ENCODE assay signal across 18 cellular contexts in genomic region chr15:72248514-72248913, GRCh38. TPM values are rescaled to one million over a fixed set of nuclear protein-coding genes. Genes with fewer than 3 reads are reported as not detected.
A peak's percentile ranks its signal among the peaks of the same experiment; 100 is the strongest.
DNase-seq lines count a peak whose midpoint lies in the region; ATAC-seq and TF ChIP-seq lines count a peak whose summit lies in the region.
"Had no signal": no experiment of that assay in that cellular context is flagged by ENCODE, and none has a peak within 500 bp of the region (broad histone marks: within the 10 kb centered on the region; RNA-seq: fewer than 3 reads in every experiment).

No MANE protein-coding gene starts in this region.

- CTCF ChIA-PET in SK-N-SH (lab: Yijun Ruan, JAX) = no interaction called here

- no peaks in the 10 kb centered on the region for H3K9me3 ChIP-seq in SK-N-SH
- H3K9me3 ChIP-seq: Caco-2 had no signal

- H3K27ac ChIP-seq in SK-N-SH (ENCODE audit: low read depth in 2 of 2, low read length in 1 of 2) = peak overlapping the region in 1 of 2 experiments; percentile 60; a peak in 2 of 4 replicates

- TF ChIP-seq CTCF in natural killer cell (IDR thresholded peaks at IDR 0.05) (no peak), SK-N-SH (IDR thresholded peaks at IDR 0.05) (no peak)

- no peaks in the 10 kb centered on the region for H3K79me2 ChIP-seq in SK-N-SH (ENCODE audit: insufficient read depth)

- peaks cover 23% of the 10 kb centered on the region for H3F3A ChIP-seq in SK-N-SH (replicated peaks; ENCODE audit: insufficient read depth)

- intact Hi-C loops in natural killer cell (cut with micrococcal nuclease) = no loop called here

- no peak for TF ChIP-seq RAD21 in SK-N-SH (IDR thresholded peaks at IDR 0.05; ENCODE audit: low read length)

- peaks cover 0 to 7% of the 10 kb centered on the region in 2 experiments; a peak in 1 of 4 replicates for H3K4me1 ChIP-seq in SK-N-SH (ENCODE audit: control insufficient read depth in 1 of 2, insufficient read depth in 2 of 2, low read depth in 1 of 2, low read length in 1 of 2)
- H3K4me1 ChIP-seq: Caco-2 had no signal

- no peaks in the 10 kb centered on the region for H3K9me3 Mint-ChIP-seq in natural killer cell treated with Interleukin-12 subunit alpha and Interleukin-12 subunit beta and Interleukin-15 and Interleukin-18, amount 100 ng/mL, for 72 hours
- H3K9me3 Mint-ChIP-seq in natural killer cell = no peaks in the 10 kb centered on the region
- no peaks in the 10 kb centered on the region for H3K9me3 Mint-ChIP-seq in central memory CD8-positive, alpha-beta T cell
- H3K9me3 Mint-ChIP-seq: CD8-positive, alpha-beta T cell had no signal

- peaks cover 0 to 11% of the 10 kb centered on the region in 2 donors for H3K4me1 Mint-ChIP-seq in natural killer cell treated with Interleukin-12 subunit alpha and Interleukin-12 subunit beta and Interleukin-15 and Interleukin-18, amount 100 ng/mL, for 72 hours (ENCODE audit: low read depth in 2 of 2)
- H3K4me1 Mint-ChIP-seq in natural killer cell = no peaks in the 10 kb centered on the region
- H3K4me1 Mint-ChIP-seq in central memory CD8-positive, alpha-beta T cell = peaks cover 10% of the 10 kb centered on the region

- 76% methylated on average over 1 of the region's 1 CpG for WGBS in SK-N-SH (ENCODE audit: low lambda C conversion rate)

- H3K4me2 ChIP-seq in SK-N-SH = peak overlapping the region; percentile 27

- no peaks in the 10 kb centered on the region for H4K20me1 ChIP-seq in SK-N-SH (ENCODE audit: insufficient read depth)

- no peaks in the 10 kb centered on the region for H3K27me3 ChIP-seq in SK-N-SH (ENCODE audit: insufficient read depth)

- peak overlapping the region; percentile 41 to 58 for H3K27ac Mint-ChIP-seq in natural killer cell treated with Interleukin-12 subunit alpha and Interleukin-12 subunit beta and Interleukin-15 and Interleukin-18, amount 100 ng/mL, for 72 hours
- no peak overlapping the region for H3K27ac Mint-ChIP-seq in natural killer cell
- H3K27ac Mint-ChIP-seq in central memory CD8-positive, alpha-beta T cell (ENCODE audit: low read depth) = peak overlapping the region; percentile 41
- H3K27ac Mint-ChIP-seq: CD8-positive, alpha-beta T cell had no signal

- no peak for TF ChIP-seq EP300 in SK-N-SH (IDR thresholded peaks at IDR 0.05; ENCODE audit: borderline replicate concordance in 1 of 2, low read depth in 1 of 2, low read length in 1 of 2)

- H3K36me3 ChIP-seq in SK-N-SH (replicated peaks in 1 of 2; ENCODE audit: control insufficient read depth in 1 of 2, insufficient read depth in 2 of 2, low read length in 1 of 2) = peaks cover 56 to 60% of the 10 kb centered on the region in 2 experiments

- H3K4me3 Mint-ChIP-seq in natural killer cell treated with Interleukin-12 subunit alpha and Interleukin-12 subunit beta and Interleukin-15 and Interleukin-18, amount 100 ng/mL, for 72 hours = no peak overlapping the region
- no peak overlapping the region for H3K4me3 Mint-ChIP-seq in natural killer cell
- no peak overlapping the region for H3K4me3 Mint-ChIP-seq in central memory CD8-positive, alpha-beta T cell
- H3K4me3 Mint-ChIP-seq: CD8-positive, alpha-beta T cell had no signal

- no peak for DNase-seq in natural killer cell treated with Interleukin-12 subunit alpha and Interleukin-12 subunit beta and Interleukin-15 and Interleukin-18, amount 100 ng/mL, for 72 hours (ENCODE audit: low spot score)
- DNase-seq in natural killer cell (no peak), SK-N-SH (no peak), NCI-H128 (lab: John Stamatoyannopoulos, UW; ENCODE audit: unreplicated experiment) (no peak), NCI-H2107 (lab: John Stamatoyannopoulos, UW) (no peak), Kasumi-1 (lab: John Stamatoyannopoulos, UW) (no peak)
- DNase-seq in central memory CD8-positive, alpha-beta T cell (ENCODE audit: low spot score in 2 of 2) = no peak
- DNase-seq: C1 segment of cervical spinal cord; Caco-2; CD8-positive, alpha-beta T cell; GF-D8; NCI-H1092 treated with DMSO at 0.1 percent for 48 hours; NCI-H1436 treated with DMSO at 0.1 percent for 48 hours; NCI-H1930; NCI-H446; NCI-H524 treated with DMSO at 0.1 percent for 48 hours; NCI-H774 had no signal

- no peak overlapping the region for H3K9ac ChIP-seq in SK-N-SH

- no peak overlapping the region for H2AFZ ChIP-seq in SK-N-SH (ENCODE audit: low read depth)

- no peaks in the 10 kb centered on the region for H3K9me2 ChIP-seq in SK-N-SH

- H3K4me3 ChIP-seq in SK-N-SH (ENCODE audit: low read depth in 2 of 2, low read length in 1 of 2) = no peak overlapping the region

- H3K27me3 Mint-ChIP-seq in natural killer cell treated with Interleukin-12 subunit alpha and Interleukin-12 subunit beta and Interleukin-15 and Interleukin-18, amount 100 ng/mL, for 72 hours = no peaks in the 10 kb centered on the region
- no peaks in the 10 kb centered on the region for H3K27me3 Mint-ChIP-seq in natural killer cell (ENCODE audit: low read depth in 2 of 2)
- H3K27me3 Mint-ChIP-seq in central memory CD8-positive, alpha-beta T cell = no peaks in the 10 kb centered on the region

- peaks cover 38% of the 10 kb centered on the region for H3K36me3 Mint-ChIP-seq in natural killer cell treated with Interleukin-12 subunit alpha and Interleukin-12 subunit beta and Interleukin-15 and Interleukin-18, amount 100 ng/mL, for 72 hours
- H3K36me3 Mint-ChIP-seq in natural killer cell = peaks cover 24% of the 10 kb centered on the region
- H3K36me3 Mint-ChIP-seq in central memory CD8-positive, alpha-beta T cell (ENCODE audit: insufficient read depth) = peaks cover 42% of the 10 kb centered on the region

- no peak for ATAC-seq in natural killer cell treated with Interleukin-12 subunit alpha and Interleukin-12 subunit beta and Interleukin-15 and Interleukin-18, amount 100 ng/mL, for 72 hours
- no peak for ATAC-seq in natural killer cell
- ATAC-seq in central memory CD8-positive, alpha-beta T cell (replicated peaks; ENCODE audit: extremely low read depth, poor library complexity, severe bottlenecking) = no peak
- ATAC-seq: CD8-positive, alpha-beta T cell; HCT116 had no signal

- POLR2A ChIA-PET in SK-N-SH (lab: Yijun Ruan, JAX) = no interaction called here

TF ChIP-seq in SK-N-SH, 30 proteins besides CTCF, POLR2A, EP300 and RAD21:
- 0 out of 2 replicates have a peak, but pooled peaks have one; percentile 29 for TF ChIP-seq PBX3 (IDR thresholded peaks at IDR 0.05)
- TF ChIP-seq TCF12 (IDR thresholded peaks at IDR 0.05) = peak; percentile 41
- TF ChIP-seq FOSL2 (IDR thresholded peaks at IDR 0.05; ENCODE audit: borderline replicate concordance, low read depth) = peak; percentile 31; the same call in 1 of the 2 replicates
- peak; percentile 22; the same call in 1 of the 2 replicates for TF ChIP-seq JUND (IDR thresholded peaks at IDR 0.05)
- no peak for TF ChIP-seq IRF3 (IDR thresholded peaks at IDR 0.05; ENCODE audit: low read depth, low read length)
- no peak for TF ChIP-seq FOXM1 (IDR thresholded peaks at IDR 0.05; ENCODE audit: low read depth)

RNA-seq across cellular contexts. Expression of gene PKM, which starts 17.5 kb away (rescaled TPM):
- 1,000 to 10,000 TPM; 2,229 to 3,912 TPM for total RNA-seq in natural killer cell treated with Interleukin-12 subunit alpha and Interleukin-12 subunit beta and Interleukin-15 and Interleukin-18, amount 100 ng/mL, for 72 hours
- 100 to 1,000 TPM; 121 to 180 (median 155) TPM for total RNA-seq in natural killer cell
- polyA plus RNA-seq in SK-N-SH (2012; rRNA removed) = 1,453 and 1,539 TPM in 2 replicates
- 1,382 and 1,692 TPM in 2 replicates for polyA plus RNA-seq in SK-N-SH (2012; cell fraction: cytosol; rRNA removed)
- 1,500 and 1,629 TPM in 2 replicates for polyA plus RNA-seq in SK-N-SH (2012; cell fraction: nucleus; rRNA removed)

RNA-seq across cellular contexts. Expression of gene PARP6, which starts 23.8 kb away (rescaled TPM):
- total RNA-seq in natural killer cell treated with Interleukin-12 subunit alpha and Interleukin-12 subunit beta and Interleukin-15 and Interleukin-18, amount 100 ng/mL, for 72 hours = 10 to 100 TPM; 48.5 to 80.9 TPM
- total RNA-seq in natural killer cell = 100 to 1,000 TPM; 132 to 135 (median 132) TPM
- polyA plus RNA-seq in SK-N-SH (2012; rRNA removed) = 57.7 and 76.6 TPM in 2 replicates
- polyA plus RNA-seq in SK-N-SH (2012; cell fraction: cytosol; rRNA removed) = 35.6 and 38.4 TPM in 2 replicates
- polyA plus RNA-seq in SK-N-SH (2012; cell fraction: nucleus; rRNA removed) = 290 and 367 TPM in 2 replicates

RNA-seq across cellular contexts. Expression of gene GRAMD2A, which starts 50.9 kb away (rescaled TPM):
- total RNA-seq in natural killer cell treated with Interleukin-12 subunit alpha and Interleukin-12 subunit beta and Interleukin-15 and Interleukin-18, amount 100 ng/mL, for 72 hours = not detected
- not detected for total RNA-seq in natural killer cell
- 0.06 and 0.10 TPM in 2 replicates for polyA plus RNA-seq in SK-N-SH (2012; rRNA removed)
- 0.05 and 0.17 TPM in 2 replicates for polyA plus RNA-seq in SK-N-SH (2012; cell fraction: cytosol; rRNA removed)
- 0.06 and 0.07 TPM in 2 replicates for polyA plus RNA-seq in SK-N-SH (2012; cell fraction: nucleus; rRNA removed)
- total RNA-seq: CD8-positive, alpha-beta T cell had no signal

Comparison
In these comparisons a context has a peak if more than half of its experiments do, and no peak if none do; other contexts are left out.
1. H3K27ac Mint-ChIP-seq: peak in natural killer cell treated with Interleukin-12 subunit alpha and Interleukin-12 subunit beta and Interleukin-15 and Interleukin-18, amount 100 ng/mL, for 72 hours (2 of 2) and central memory CD8-positive, alpha-beta T cell (single experiment); none in natural killer cell (0 of 2).
2. RNA of gene PKM, which starts 17.5 kb away (total RNA-seq): 2,229 to 3,912 TPM in natural killer cell treated with Interleukin-12 subunit alpha and Interleukin-12 subunit beta and Interleukin-15 and Interleukin-18, amount 100 ng/mL, for 72 hours; 121 to 180 TPM in natural killer cell; every median in the first group is over 10 times any median in the second.